ENCODE assay signal across 1 cellular context in the genomic region with DNA sequence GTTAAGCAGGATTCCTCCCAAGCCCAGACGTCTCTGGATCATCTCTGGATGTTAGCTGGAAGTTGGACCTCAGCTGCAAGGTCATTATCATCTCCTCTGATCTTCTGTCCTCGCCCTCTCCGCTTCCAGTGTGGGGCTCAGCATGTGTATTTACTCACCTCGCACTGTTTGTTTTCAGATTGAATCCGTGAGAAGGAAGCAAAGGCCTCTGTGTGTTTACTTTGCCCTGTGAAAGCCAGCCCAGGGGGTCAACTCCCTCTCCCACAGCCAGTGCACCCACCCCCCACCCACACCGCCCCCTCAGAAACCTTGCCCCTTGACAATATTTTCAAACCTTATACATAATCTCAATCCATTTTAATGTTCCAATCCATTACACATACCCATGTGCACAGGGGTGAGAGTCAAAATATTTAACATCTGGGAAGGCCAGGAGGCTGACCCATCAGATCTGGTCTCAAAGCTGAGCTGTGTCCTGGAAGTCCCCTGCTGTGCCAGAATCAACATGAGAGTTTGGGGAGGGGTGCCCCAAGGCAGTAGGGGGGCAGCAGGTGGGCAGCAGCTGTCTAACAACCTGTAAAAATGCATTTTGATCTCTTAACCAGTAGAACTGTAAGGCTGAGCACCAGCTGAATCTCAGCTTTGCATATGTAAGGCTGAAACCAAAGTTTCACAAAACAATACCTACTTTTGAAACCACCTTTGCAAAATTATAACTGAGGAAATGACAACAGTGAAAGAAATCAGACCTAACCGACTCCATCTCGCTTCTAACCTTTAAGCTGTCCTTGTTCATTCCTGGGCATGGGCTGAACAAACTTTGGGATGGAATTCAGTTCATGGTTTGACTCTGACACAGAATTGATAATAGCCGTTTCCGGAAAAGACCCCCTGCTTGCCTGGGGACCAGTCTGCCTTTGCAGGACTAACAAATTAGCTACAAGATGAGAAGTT.
TF ChIP-seq lines count a peak whose summit lies in the region.

No MANE protein-coding gene starts in this region.

TF ChIP-seq in HepG2, 621 proteins besides CTCF, POLR2A, EP300 and RAD21 (continued from another document and continues in another):
- TF ChIP-seq BCL3 (CRISPR knock-in tag; IDR thresholded peaks at IDR 0.05) (no peak; the same call in 1 of the 2 replicates), GATAD2A (CRISPR knock-in tag; IDR thresholded peaks at IDR 0.05) (peak; percentile 94), PCBP1 (IDR thresholded peaks at IDR 0.05; ENCODE audit: borderline replicate concordance, low read depth, low read length) (no peak), TEF (CRISPR knock-in tag; IDR thresholded peaks at IDR 0.05) (no peak), CSRNP1 (CRISPR knock-in tag; IDR thresholded peaks at IDR 0.05) (no peak), ZNF792 (CRISPR knock-in tag; IDR thresholded peaks at IDR 0.05) (peak; percentile 65; the same call in 1 of the 2 replicates), HCFC1 (IDR thresholded peaks at IDR 0.05; ENCODE audit: low read depth, low read length) (no peak), MAFF (IDR thresholded peaks at IDR 0.05; ENCODE audit: low read depth, low read length) (no peak), KDM1A (CRISPR knock-in tag; IDR thresholded peaks at IDR 0.05) (peak; percentile 70; the same call in 1 of the 2 replicates), KMT2B (CRISPR knock-in tag; IDR thresholded peaks at IDR 0.05) (peak; percentile 55; the same call in 1 of the 2 replicates), ZNF713 (CRISPR knock-in tag; IDR thresholded peaks at IDR 0.05) (no peak), ZNF33A (CRISPR knock-in tag; IDR thresholded peaks at IDR 0.05; ENCODE audit: borderline replicate concordance) (no peak), UBTF (CRISPR knock-in tag; IDR thresholded peaks at IDR 0.05) (peak; percentile 41; the same call in 1 of the 2 replicates), ZNF639 (CRISPR knock-in tag; conservative IDR thresholded peaks at IDR 0.05) (no peak; the same call in 1 of the 2 replicates), NR3C1 (CRISPR knock-in tag; IDR thresholded peaks at IDR 0.05) (no peak), ZNF362 (CRISPR knock-in tag; IDR thresholded peaks at IDR 0.05; ENCODE audit: borderline replicate concordance) (peak; percentile 81), REL (CRISPR knock-in tag; conservative IDR thresholded peaks at IDR 0.05) (no peak), ZNF607 (CRISPR knock-in tag; IDR thresholded peaks at IDR 0.05; ENCODE audit: borderline replicate concordance) (no peak), MIER3 (CRISPR knock-in tag; IDR thresholded peaks at IDR 0.05; ENCODE audit: borderline replicate concordance) (peak; percentile 89; the same call in 1 of the 2 replicates), FOXP1 (IDR thresholded peaks at IDR 0.05) (0 out of 2 replicates have a peak, but pooled peaks have one; percentile 36), FOXP1 (CRISPR knock-in tag; IDR thresholded peaks at IDR 0.05) (peak; percentile 96), ZNF282 (IDR thresholded peaks at IDR 0.05; ENCODE audit: partially characterized antibody) (no peak), ZNF451 (CRISPR knock-in tag; IDR thresholded peaks at IDR 0.05) (no peak), FOSL1 (CRISPR knock-in tag; IDR thresholded peaks at IDR 0.05; ENCODE audit: borderline replicate concordance) (no peak), POLR2AphosphoS5 (IDR thresholded peaks at IDR 0.05; ENCODE audit: low read depth, low read length) (no peak), SMAD3 (CRISPR knock-in tag; IDR thresholded peaks at IDR 0.05) (peak; percentile 78), RXRA (CRISPR knock-in tag; IDR thresholded peaks at IDR 0.05) (peak; percentile 91), ZNF703 (CRISPR knock-in tag; IDR thresholded peaks at IDR 0.05; ENCODE audit: borderline replicate concordance) (no peak), ARID2 (CRISPR knock-in tag; IDR thresholded peaks at IDR 0.05; ENCODE audit: borderline replicate concordance) (no peak), MIXL1 (CRISPR knock-in tag; IDR thresholded peaks at IDR 0.05) (peak; percentile 95), ZNF629 (CRISPR knock-in tag; conservative IDR thresholded peaks at IDR 0.05) (no peak), NR1H2 (CRISPR knock-in tag; IDR thresholded peaks at IDR 0.05; ENCODE audit: borderline replicate concordance, low read depth) (no peak), IKZF1 (IDR thresholded peaks at IDR 0.05) (no peak), ZNF883 (CRISPR knock-in tag; IDR thresholded peaks at IDR 0.05; ENCODE audit: not compliant biosample characterization) (no peak), SRY (CRISPR knock-in tag; IDR thresholded peaks at IDR 0.05) (no peak), HOXA5 (CRISPR knock-in tag; IDR thresholded peaks at IDR 0.05) (no peak), RORA (CRISPR knock-in tag; IDR thresholded peaks at IDR 0.05) (no peak), ZBTB21 (CRISPR knock-in tag; IDR thresholded peaks at IDR 0.05) (no peak), CBX2 (IDR thresholded peaks at IDR 0.05; ENCODE audit: low read depth, low read length) (no peak), CBX2 (CRISPR knock-in tag; IDR thresholded peaks at IDR 0.05; ENCODE audit: low read depth) (no peak), HNF4A (CRISPR knock-in tag; IDR thresholded peaks at IDR 0.05) (peak; percentile 95), ZNF816 (CRISPR knock-in tag; IDR thresholded peaks at IDR 0.05; ENCODE audit: borderline replicate concordance) (no peak; the same call in 1 of the 2 replicates)
- TF ChIP-seq, protein P1, sequence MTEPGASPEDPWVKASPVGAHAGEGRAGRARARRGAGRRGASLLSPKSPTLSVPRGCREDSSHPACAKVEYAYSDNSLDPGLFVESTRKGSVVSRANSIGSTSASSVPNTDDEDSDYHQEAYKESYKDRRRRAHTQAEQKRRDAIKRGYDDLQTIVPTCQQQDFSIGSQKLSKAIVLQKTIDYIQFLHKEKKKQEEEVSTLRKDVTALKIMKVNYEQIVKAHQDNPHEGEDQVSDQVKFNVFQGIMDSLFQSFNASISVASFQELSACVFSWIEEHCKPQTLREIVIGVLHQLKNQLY (CRISPR knock-in tag; IDR thresholded peaks at IDR 0.05): peak; percentile 66; the same call in 1 of the 2 replicates
- TF ChIP-seq, protein P2, sequence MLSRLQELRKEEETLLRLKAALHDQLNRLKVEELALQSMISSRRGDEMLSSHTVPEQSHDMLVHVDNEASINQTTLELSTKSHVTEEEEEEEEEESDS (CRISPR knock-in tag; IDR thresholded peaks at IDR 0.05; ENCODE audit: borderline replicate concordance): no peak
- TF ChIP-seq, protein P3, sequence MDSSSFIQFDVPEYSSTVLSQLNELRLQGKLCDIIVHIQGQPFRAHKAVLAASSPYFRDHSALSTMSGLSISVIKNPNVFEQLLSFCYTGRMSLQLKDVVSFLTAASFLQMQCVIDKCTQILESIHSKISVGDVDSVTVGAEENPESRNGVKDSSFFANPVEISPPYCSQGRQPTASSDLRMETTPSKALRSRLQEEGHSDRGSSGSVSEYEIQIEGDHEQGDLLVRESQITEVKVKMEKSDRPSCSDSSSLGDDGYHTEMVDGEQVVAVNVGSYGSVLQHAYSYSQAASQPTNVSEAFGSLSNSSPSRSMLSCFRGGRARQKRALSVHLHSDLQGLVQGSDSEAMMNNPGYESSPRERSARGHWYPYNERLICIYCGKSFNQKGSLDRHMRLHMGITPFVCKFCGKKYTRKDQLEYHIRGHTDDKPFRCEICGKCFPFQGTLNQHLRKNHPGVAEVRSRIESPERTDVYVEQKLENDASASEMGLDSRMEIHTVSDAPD (CRISPR knock-in tag; IDR thresholded peaks at IDR 0.05): peak; percentile 53; the same call in 1 of the 2 replicates
- TF ChIP-seq, protein P4, sequence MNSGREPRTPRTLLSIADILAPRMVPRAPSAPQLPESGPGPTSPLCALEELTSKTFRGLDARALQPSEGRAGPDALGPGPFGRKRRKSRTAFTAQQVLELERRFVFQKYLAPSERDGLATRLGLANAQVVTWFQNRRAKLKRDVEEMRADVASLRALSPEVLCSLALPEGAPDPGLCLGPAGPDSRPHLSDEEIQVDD (CRISPR knock-in tag; IDR thresholded peaks at IDR 0.05; ENCODE audit: borderline replicate concordance): no peak
- TF ChIP-seq, protein P5, sequence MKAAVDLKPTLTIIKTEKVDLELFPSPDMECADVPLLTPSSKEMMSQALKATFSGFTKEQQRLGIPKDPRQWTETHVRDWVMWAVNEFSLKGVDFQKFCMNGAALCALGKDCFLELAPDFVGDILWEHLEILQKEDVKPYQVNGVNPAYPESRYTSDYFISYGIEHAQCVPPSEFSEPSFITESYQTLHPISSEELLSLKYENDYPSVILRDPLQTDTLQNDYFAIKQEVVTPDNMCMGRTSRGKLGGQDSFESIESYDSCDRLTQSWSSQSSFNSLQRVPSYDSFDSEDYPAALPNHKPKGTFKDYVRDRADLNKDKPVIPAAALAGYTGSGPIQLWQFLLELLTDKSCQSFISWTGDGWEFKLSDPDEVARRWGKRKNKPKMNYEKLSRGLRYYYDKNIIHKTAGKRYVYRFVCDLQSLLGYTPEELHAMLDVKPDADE (CRISPR knock-in tag; IDR thresholded peaks at IDR 0.05): no peak
